ENCODE assay signal across 8 cellular contexts in genomic region chr6:139028658-139029469, GRCh38. TPM values are rescaled to one million over a fixed set of nuclear protein-coding genes. Genes with fewer than 3 reads are reported as not detected.
DNase-seq lines count a peak whose midpoint lies in the region; ATAC-seq lines count a peak whose summit lies in the region.

A gene with protein sequence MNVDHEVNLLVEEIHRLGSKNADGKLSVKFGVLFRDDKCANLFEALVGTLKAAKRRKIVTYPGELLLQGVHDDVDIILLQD (plus strand): TSS chr6:139028745. CDS start chr6:139034161, 5,416 bp downstream.

- peaks cover 5% of the 10 kb centered on the region for H3K36me3 ChIP-seq in effector memory CD4-positive, alpha-beta T cell (ENCODE audit: control insufficient read depth, insufficient read depth, low read length)

- peak within 1 kb of the TSS; percentile 95 for H3K4me3 ChIP-seq in effector memory CD4-positive, alpha-beta T cell (ENCODE audit: insufficient read depth, low read depth, low read length, poor library complexity, severe bottlenecking)

- H3K36me3 Mint-ChIP-seq in activated CD8-positive, alpha-beta T cell treated with anti-CD3 and anti-CD28 coated beads, Interleukin-2, amount 10 ng/mL, durations not matched to agents 7 days and 5 days (ENCODE audit: low read depth), result peaks cover 13% of the 10 kb centered on the region
- peaks cover 3% of the 10 kb centered on the region for H3K36me3 Mint-ChIP-seq in memory B cell

- POLR2A ChIA-PET in activated CD8-positive, alpha-beta T cell treated with anti-CD3 and anti-CD28 coated beads, Interleukin-2, amount 10 ng/mL, durations not matched to agents 7 days and 5 days (lab: Charles Lee), result interaction anchor here (0.8 to 3.0 kb wide), 7 partner anchors 9 to 346 kb away, joined by 3 to 20 read pairs (median 4); partner anchors contain the start of genes CITED2 and REPS1

- H3K27me3 ChIP-seq in effector memory CD4-positive, alpha-beta T cell (replicated peaks; ENCODE audit: control insufficient read depth, insufficient read depth, low read length, poor library complexity, severe bottlenecking), result no peaks in the 10 kb centered on the region

- H3K4me1 ChIP-seq in effector memory CD4-positive, alpha-beta T cell (ENCODE audit: control insufficient read depth, insufficient read depth, low read length, poor library complexity, severe bottlenecking), result peaks cover 23% of the 10 kb centered on the region

- peak within 1 kb of the TSS; percentile 86 for H3K27ac ChIP-seq in effector memory CD4-positive, alpha-beta T cell (ENCODE audit: insufficient read depth, low read length, poor library complexity, severe bottlenecking)

- ATAC-seq in GM19035 (IDR thresholded peaks at IDR 0.05; ENCODE audit: unreplicated experiment), result peak; percentile 48
- ATAC-seq in HG03354 (IDR thresholded peaks at IDR 0.05; ENCODE audit: poor library complexity, severe bottlenecking, unreplicated experiment), result peak; percentile 61
- peak; percentile 84 for ATAC-seq in activated CD8-positive, alpha-beta T cell treated with anti-CD3 and anti-CD28 coated beads, Interleukin-2, amount 10 ng/mL, durations not matched to agents 7 days and 5 days
- peak; percentile 46 for ATAC-seq in memory B cell (ENCODE audit: low read depth)

- CTCF ChIA-PET in activated CD8-positive, alpha-beta T cell treated with anti-CD3 and anti-CD28 coated beads, Interleukin-2, amount 10 ng/mL, durations not matched to agents 7 days and 5 days (lab: Charles Lee), result interaction anchor here (1.2 to 1.4 kb wide), 2 partner anchors 96 to 336 kb away, joined by 3 to 4 read pairs; no protein-coding TSS in a partner anchor

- DNase-seq in AML-193 (lab: John Stamatoyannopoulos, UW), result peak; percentile 88 to 92
- DNase-seq in NCI-H774 (lab: John Stamatoyannopoulos, UW), result peak; percentile 78
- DNase-seq in activated CD8-positive, alpha-beta T cell treated with anti-CD3 and anti-CD28 coated beads, Interleukin-2, amount 10 ng/mL, durations not matched to agents 7 days and 5 days, result peak; percentile 89
- peak; percentile 48 to 67 (median 56) for DNase-seq in effector memory CD4-positive, alpha-beta T cell
- peak; percentile 23 to 45 for DNase-seq in memory B cell (ENCODE audit: low spot score in 2 of 2)
- DNase-seq in stimulated activated CD8-positive, alpha-beta memory T cell treated with anti-CD3 and anti-CD28 coated beads, Interleukin-12 subunit alpha, Interleukin-12 subunit beta, amount 100 ng/mL, for 24 hours (ENCODE audit: extremely low read depth), result peak; percentile 61

- H3K4me3 Mint-ChIP-seq in activated CD8-positive, alpha-beta T cell treated with anti-CD3 and anti-CD28 coated beads, Interleukin-2, amount 10 ng/mL, durations not matched to agents 7 days and 5 days, result no peak within 1 kb of the TSS
- H3K4me3 Mint-ChIP-seq in memory B cell, result peak within 1 kb of the TSS; percentile 94

- H3K27ac Mint-ChIP-seq in activated CD8-positive, alpha-beta T cell treated with anti-CD3 and anti-CD28 coated beads, Interleukin-2, amount 10 ng/mL, durations not matched to agents 7 days and 5 days, result peak within 1 kb of the TSS; percentile 89
- peak within 1 kb of the TSS; percentile 76 for H3K27ac Mint-ChIP-seq in memory B cell

- H3K9me3 Mint-ChIP-seq in activated CD8-positive, alpha-beta T cell treated with anti-CD3 and anti-CD28 coated beads, Interleukin-2, amount 10 ng/mL, durations not matched to agents 7 days and 5 days (ENCODE audit: insufficient read depth), result no peaks in the 10 kb centered on the region
- no peaks in the 10 kb centered on the region for H3K9me3 Mint-ChIP-seq in memory B cell

- no peaks in the 10 kb centered on the region for H3K9me3 ChIP-seq in effector memory CD4-positive, alpha-beta T cell (ENCODE audit: control insufficient read depth, low read length)

- H3K4me1 Mint-ChIP-seq in activated CD8-positive, alpha-beta T cell treated with anti-CD3 and anti-CD28 coated beads, Interleukin-2, amount 10 ng/mL, durations not matched to agents 7 days and 5 days (ENCODE audit: low read depth), result peaks cover 27% of the 10 kb centered on the region
- H3K4me1 Mint-ChIP-seq in memory B cell, result peaks cover 20% of the 10 kb centered on the region

- H3K27me3 Mint-ChIP-seq in activated CD8-positive, alpha-beta T cell treated with anti-CD3 and anti-CD28 coated beads, Interleukin-2, amount 10 ng/mL, durations not matched to agents 7 days and 5 days (ENCODE audit: low read depth), result no peaks in the 10 kb centered on the region
- no peaks in the 10 kb centered on the region for H3K27me3 Mint-ChIP-seq in memory B cell

RNA-seq across cellular contexts. Expression of the gene that starts here (rescaled TPM):
- 100 to 1,000 TPM; 124 to 134 TPM for total RNA-seq in activated CD8-positive, alpha-beta T cell treated with anti-CD3 and anti-CD28 coated beads, Interleukin-2, amount 10 ng/mL, durations not matched to agents 7 days and 5 days

Comparison
In these comparisons a context has a peak if more than half of its experiments do, and no peak if none do; other contexts are left out.
1. Peak in every context shown above with its lines: DNase-seq, ATAC-seq, H3K4me3 ChIP-seq and H3K27ac ChIP-seq.
2. DNase-seq: peak in every context shown above with its lines; median percentile 90 in AML-193; 89 in activated CD8-positive, alpha-beta T cell treated with anti-CD3 and anti-CD28 coated beads, Interleukin-2, amount 10 ng/mL, durations not matched to agents 7 days and 5 days; 78 in NCI-H774; 61 in stimulated activated CD8-positive, alpha-beta memory T cell treated with anti-CD3 and anti-CD28 coated beads, Interleukin-12 subunit alpha, Interleukin-12 subunit beta, amount 100 ng/mL, for 24 hours; 56 in effector memory CD4-positive, alpha-beta T cell; 34 in memory B cell.